11 cellular contexts compared by ENCODE assay signal in the genomic region with DNA sequence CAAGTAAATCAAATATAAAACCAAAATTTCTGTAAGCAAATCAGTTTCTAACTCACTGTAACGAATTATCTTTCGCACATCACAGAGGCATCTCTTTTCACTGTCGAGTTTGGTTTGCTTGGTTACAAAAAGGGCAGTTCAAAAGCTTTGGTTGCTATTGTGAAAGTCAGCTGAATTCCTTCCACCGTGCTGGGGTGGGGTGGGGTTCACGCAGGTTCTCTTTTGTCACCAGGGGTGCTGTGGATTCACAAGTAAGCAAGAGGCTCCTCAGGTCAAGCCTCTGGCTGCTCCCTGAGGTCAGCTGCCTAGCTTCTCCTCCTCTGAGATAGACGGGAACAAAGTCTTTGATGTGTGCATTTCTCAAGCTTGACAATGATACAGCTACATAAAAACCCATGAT. TPM values are rescaled to one million over a fixed set of nuclear protein-coding genes. Genes with fewer than 3 reads are reported as not detected.
DNase-seq lines count a peak whose midpoint lies in the region; ATAC-seq and TF ChIP-seq lines count a peak whose summit lies in the region.
"Had no signal": no experiment of that assay in that cellular context is flagged by ENCODE, and none has a peak within 500 bp of the region (broad histone marks: within the 10 kb centered on the region; RNA-seq: fewer than 3 reads in every experiment).

No MANE protein-coding gene starts in this region.

- H3K9me2 ChIP-seq in Karpas-422 (replicated peaks; ENCODE audit: insufficient read depth, low read length): no peaks in the 10 kb centered on the region

- H3K36me3 Mint-ChIP-seq in endodermal cell (ENCODE audit: low read depth) (no peaks in the 10 kb centered on the region), nephron (ENCODE audit: low read depth) (no peaks in the 10 kb centered on the region)
- H3K36me3 Mint-ChIP-seq: naive B cell had no signal

- DNase-seq in heart left ventricle: no peak
- no peak for DNase-seq in Right ventricle myocardium inferior (ENCODE audit: missing footprints)
- DNase-seq in endodermal cell: peak; percentile 72
- peak in 1 of 2 donors; percentile 94 for DNase-seq in vagina (ENCODE audit: extremely low spot score in 2 of 2)
- no peak for DNase-seq in UCSD-AML1 (lab: John Stamatoyannopoulos, UW; ENCODE audit: unreplicated experiment)
- DNase-seq in midbrain (lab: John Stamatoyannopoulos, UW): no peak
- no peak for DNase-seq in Karpas-422
- DNase-seq: activated naive CD4-positive, alpha-beta T cell treated with anti-CD3 and anti-CD28 coated beads for 36 hours; naive B cell had no signal

- H3K27me3 Mint-ChIP-seq in endodermal cell (ENCODE audit: insufficient read depth) (no peaks in the 10 kb centered on the region), nephron (ENCODE audit: low read depth) (peaks cover 4% of the 10 kb centered on the region)

- no peak for ATAC-seq in heart left ventricle
- ATAC-seq in Right ventricle myocardium inferior: no peak

- H3K9me3 Mint-ChIP-seq in endodermal cell: no peaks in the 10 kb centered on the region
- no peaks in the 10 kb centered on the region for H3K9me3 Mint-ChIP-seq in nephron
- H3K9me3 Mint-ChIP-seq: activated naive CD4-positive, alpha-beta T cell treated with anti-CD3 and anti-CD28 coated beads for 36 hours had no signal

- no peaks in the 10 kb centered on the region for H3K9me3 ChIP-seq in heart left ventricle
- H3K9me3 ChIP-seq in endodermal cell (ENCODE audit: control insufficient read depth, low read length): no peaks in the 10 kb centered on the region
- no peaks in the 10 kb centered on the region for H3K9me3 ChIP-seq in vagina
- no peaks in the 10 kb centered on the region for H3K9me3 ChIP-seq in Karpas-422 (ENCODE audit: low read length)

- H4K20me1 ChIP-seq in Karpas-422 (ENCODE audit: insufficient read depth, low read depth, low read length): no peaks in the 10 kb centered on the region

- TF ChIP-seq CTCF in heart left ventricle (IDR thresholded peaks at IDR 0.05) (no peak), endodermal cell (conservative IDR thresholded peaks at IDR 0.05) (no peak), nephron (IDR thresholded peaks at IDR 0.05; ENCODE audit: unreplicated experiment in 3 of 3) (no peak), vagina (IDR thresholded peaks at IDR 0.05) (no peak)

- H3K36me3 ChIP-seq in heart left ventricle (no peaks in the 10 kb centered on the region), endodermal cell (ENCODE audit: control insufficient read depth, insufficient read depth, low read length) (no peaks in the 10 kb centered on the region), vagina (peaks cover 0 to 3% of the 10 kb centered on the region in 2 donors), Karpas-422 (ENCODE audit: insufficient read depth, low read length) (no peaks in the 10 kb centered on the region)

- H3K4me3 Mint-ChIP-seq in endodermal cell (no peak overlapping the region), nephron (peak overlapping the region in 1 of 3 experiments; percentile 22)
- H3K4me3 Mint-ChIP-seq: activated naive CD4-positive, alpha-beta T cell treated with anti-CD3 and anti-CD28 coated beads for 36 hours; naive B cell had no signal

- H3K9ac ChIP-seq in endodermal cell (ENCODE audit: extremely low read depth, low read length, poor library complexity, severe bottlenecking): no peak overlapping the region
- H3K9ac ChIP-seq in Karpas-422 (ENCODE audit: low read length): no peak overlapping the region

- H3K4me1 Mint-ChIP-seq in endodermal cell: peaks cover 21% of the 10 kb centered on the region
- H3K4me1 Mint-ChIP-seq in nephron: peaks cover 78% of the 10 kb centered on the region
- H3K4me1 Mint-ChIP-seq: naive B cell had no signal

- H3K4me2 ChIP-seq in Karpas-422 (ENCODE audit: low read depth, low read length, poor library complexity, severe bottlenecking): no peak overlapping the region

- H3K4me3 ChIP-seq in heart left ventricle: no peak overlapping the region
- H3K4me3 ChIP-seq in endodermal cell (ENCODE audit: low read length): no peak overlapping the region
- no peak overlapping the region for H3K4me3 ChIP-seq in vagina
- H3K4me3 ChIP-seq in Karpas-422 (ENCODE audit: low read length): no peak overlapping the region

- 71 to 77% (median 76%) methylated on average over 6 of the region's 6 CpGs for WGBS in heart left ventricle, 4 donors
- 48 to 59% methylated on average over 3 to 6 of the region's 6 CpGs for WGBS in endodermal cell (ENCODE audit: insufficient coverage in 1 of 2, insufficient read length in 1 of 2), 2 experiments

- H3K27ac Mint-ChIP-seq in endodermal cell (peak overlapping the region; percentile 86), nephron (peak overlapping the region; percentile 88 to 91 (median 90))
- H3K27ac Mint-ChIP-seq: activated naive CD4-positive, alpha-beta T cell treated with anti-CD3 and anti-CD28 coated beads for 36 hours had no signal

- H3K27me3 ChIP-seq in heart left ventricle (no peaks in the 10 kb centered on the region), endodermal cell (ENCODE audit: control insufficient read depth, insufficient read depth, low read length, poor library complexity, severe bottlenecking) (no peaks in the 10 kb centered on the region), vagina (no peaks in the 10 kb centered on the region), Karpas-422 (ENCODE audit: low read length) (0 out of 2 replicates have a peak, but pooled peaks cover 2% of the 10 kb centered on the region)

- H3K4me1 ChIP-seq in heart left ventricle (peaks cover 0 to 39% (median 14%) of the 10 kb centered on the region in 12 donors), endodermal cell (ENCODE audit: control insufficient read depth, insufficient read depth, low read length) (peaks cover 21% of the 10 kb centered on the region), vagina (peaks cover 64% of the 10 kb centered on the region), Karpas-422 (ENCODE audit: low read length) (peaks cover 41% of the 10 kb centered on the region)

- no peaks in the 10 kb centered on the region for H3K79me2 ChIP-seq in Karpas-422 (ENCODE audit: low read length)

- intact Hi-C loops in heart left ventricle (cut with DNase I): loop anchor here in 1 of 10 donors (5.0 to 10.0 kb wide), 2 partner anchors 44 to 68 kb away; no protein-coding TSS in a partner anchor
- intact Hi-C loops in Right ventricle myocardium inferior (cut with DNase I): no loop called here
- intact Hi-C loops in vagina (cut with DNase I): no loop called here

- TF ChIP-seq POLR2A in heart left ventricle (IDR thresholded peaks at IDR 0.05) (no peak), vagina (IDR thresholded peaks at IDR 0.05) (no peak)

- no peak overlapping the region for H2AFZ ChIP-seq in Karpas-422 (ENCODE audit: low read length)

- peak overlapping the region in 7 of 12 donors; percentile 8 to 76 (median 69) for H3K27ac ChIP-seq in heart left ventricle
- H3K27ac ChIP-seq in endodermal cell (ENCODE audit: low read depth, low read length): peak overlapping the region; percentile 67
- H3K27ac ChIP-seq in vagina: peak overlapping the region; percentile 78
- no peak overlapping the region for H3K27ac ChIP-seq in Karpas-422 (ENCODE audit: low read length)
- H3K27ac ChIP-seq: VCaP had no signal

RNA-seq across cellular contexts. Expression of gene EGFR, which starts 47.7 kb away (rescaled TPM):
- 10 to 100 TPM in 3 of 9 donors, 1 to 10 TPM in 6; 4.6 to 29.6 (median 8.7) TPM for total RNA-seq in heart left ventricle
- polyA plus RNA-seq in heart left ventricle: 1 to 10 TPM; 2.3 to 2.8 TPM
- total RNA-seq in Right ventricle myocardium inferior: 11.4 TPM
- 1 to 10 TPM; 5.0 to 5.8 TPM for total RNA-seq in endodermal cell
- 5.3 TPM for polyA plus RNA-seq in endodermal cell (2013, experiment 1 of 2)
- 5.1 TPM for polyA plus RNA-seq in endodermal cell (2013, experiment 2 of 2)
- total RNA-seq in vagina: 130 TPM
- not detected in 2 replicates for total RNA-seq in Karpas-422 (2014; rRNA removed; shearing (Covaris generic); ENCODE audit: low replicate concordance)
- total RNA-seq: activated naive CD4-positive, alpha-beta T cell treated with anti-CD3 and anti-CD28 coated beads for 36 hours had no signal
